Comparison of ENCODE assay signal across 1 cellular context in the genomic region with DNA sequence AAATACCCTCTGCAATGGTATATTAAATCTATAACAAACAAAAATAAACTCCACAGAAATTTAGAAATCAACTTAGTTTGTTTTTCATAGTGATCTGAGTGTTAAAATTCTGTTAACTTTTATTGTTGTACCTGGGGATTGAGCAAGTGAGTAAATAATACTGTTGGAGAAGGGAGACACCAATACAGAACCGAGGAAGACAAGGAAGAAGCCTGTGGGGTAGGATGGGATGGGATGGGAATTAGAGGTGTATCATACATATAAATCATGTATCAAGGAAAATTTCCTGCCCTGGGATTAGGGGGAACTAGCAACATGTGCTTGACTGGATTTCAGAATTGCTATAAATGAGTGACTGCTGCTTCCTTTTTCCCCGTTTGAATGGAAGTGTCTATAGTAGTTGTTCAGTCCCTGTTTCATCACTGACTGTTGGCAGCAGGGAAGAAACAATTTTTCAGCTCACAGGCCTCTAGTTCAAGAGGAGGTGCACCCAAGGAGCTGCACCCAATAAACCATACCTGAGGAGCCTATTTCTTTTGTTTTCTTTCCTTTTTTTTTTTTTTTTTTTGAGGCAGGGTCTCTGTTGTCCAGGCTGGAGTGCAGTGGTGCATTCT.
TF ChIP-seq lines count a peak whose summit lies in the region.

No MANE protein-coding gene starts in this region.

TF ChIP-seq in HepG2, 621 proteins besides CTCF, POLR2A, EP300 and RAD21:
- TF ChIP-seq ZFP36L2 (CRISPR knock-in tag; IDR thresholded peaks at IDR 0.05) (no peak), ZBTB20 (CRISPR knock-in tag; IDR thresholded peaks at IDR 0.05; ENCODE audit: borderline replicate concordance, low read depth) (no peak), TCF7L2 (IDR thresholded peaks at IDR 0.05; ENCODE audit: low read depth, low read length) (no peak), ZNF713 (CRISPR knock-in tag; IDR thresholded peaks at IDR 0.05) (no peak), FOXJ3 (CRISPR knock-in tag; IDR thresholded peaks at IDR 0.05; ENCODE audit: borderline replicate concordance) (no peak)
